8 cellular contexts compared by ENCODE assay signal in genomic region chr10:124530215-124530665, GRCh38.
A peak's percentile ranks its signal among the peaks of the same experiment; 100 is the strongest.
DNase-seq lines count a peak whose midpoint lies in the region; ATAC-seq and TF ChIP-seq lines count a peak whose summit lies in the region.

No MANE protein-coding gene starts in this region.

- H3K4me3 ChIP-seq in BE2C (ENCODE audit: low read depth, low read length) = no peak overlapping the region; the same call in 1 of the 2 replicates

- H3K9me3 ChIP-seq in BE2C = no peaks in the 10 kb centered on the region

- no peaks in the 10 kb centered on the region for H3K36me3 ChIP-seq in BE2C

- ATAC-seq in GM18907 (IDR thresholded peaks at IDR 0.05; ENCODE audit: unreplicated experiment) (peak; percentile 79), HG03108 (IDR thresholded peaks at IDR 0.05; ENCODE audit: unreplicated experiment) (peak; percentile 75)

- no peaks in the 10 kb centered on the region for H3K27me3 ChIP-seq in BE2C

- peak; percentile 84 for TF ChIP-seq CTCF in BE2C (IDR thresholded peaks at IDR 0.05; ENCODE audit: low read depth, low read length)

- H3K4me1 ChIP-seq in BE2C = peaks cover 3% of the 10 kb centered on the region

- DNase-seq in BE2C = peak; percentile 90
- peak; percentile 74 for DNase-seq in NCI-H510A treated with DMSO at 0.1 percent for 48 hours (lab: John Stamatoyannopoulos, UW)
- DNase-seq in activated CD4-positive, alpha-beta T cell treated with anti-CD3 and anti-CD28 coated beads, Interleukin-2, amount 50 U/mL, for 4 hours = peak; percentile 84 to 86
- DNase-seq in dedifferentiated amniotic fluid mesenchymal stem cell (ENCODE audit: extremely low spot score) = peak; percentile 84
- DNase-seq in lung microvascular endothelial cell (ENCODE audit: low read depth in 2 of 2) = peak; percentile 79 to 83
- peak; percentile 62 for DNase-seq in stimulated activated CD8-positive, alpha-beta memory T cell treated with anti-CD3 and anti-CD28 coated beads, Interleukin-12 subunit alpha, Interleukin-12 subunit beta, amount 100 ng/mL, for 24 hours (ENCODE audit: extremely low read depth)
